ENCODE assay signal across 8 cellular contexts in genomic region chr11:65503923-65504670, GRCh38. TPM values are rescaled to one million over a fixed set of nuclear protein-coding genes. Genes with fewer than 3 reads are reported as not detected.
DNase-seq lines count a peak whose midpoint lies in the region; ATAC-seq and TF ChIP-seq lines count a peak whose summit lies in the region.

No MANE protein-coding gene starts in this region.

- TF ChIP-seq CTCF in stomach (IDR thresholded peaks at IDR 0.05): no peak

- H3K4me3 ChIP-seq in right cardiac atrium (ENCODE audit: low read length) (peak overlapping the region; percentile 95), stomach (peak overlapping the region; percentile 77 to 95 (median 84))

- peak overlapping the region; percentile 71 for H3K27ac ChIP-seq in right cardiac atrium (ENCODE audit: low read length)
- peak overlapping the region; percentile 23 to 99 (median 99) for H3K27ac ChIP-seq in stomach

- TF ChIP-seq POLR2A in stomach (IDR thresholded peaks at IDR 0.05): peak in 2 of 4 donors; percentile 29 to 34

- no peak for TF ChIP-seq EP300 in stomach (IDR thresholded peaks at IDR 0.05)

- peaks cover 47% of the 10 kb centered on the region for H3K4me1 Mint-ChIP-seq in T-helper 2 cell treated with Interferon-gamma antibody and Interleukin-4, amounts not matched to agents 5 μg/mL and 100 μg/mL, for 36 hours (ENCODE audit: low read depth)
- peaks cover 41 to 65% (median 44%) of the 10 kb centered on the region in 3 donors for H3K4me1 Mint-ChIP-seq in T-cell

- H3K4me1 ChIP-seq in right cardiac atrium (ENCODE audit: control insufficient read depth, insufficient read depth, low read length) (no peaks in the 10 kb centered on the region), stomach (peaks cover 32 to 54% (median 49%) of the 10 kb centered on the region in 4 donors)

- peaks cover 5% of the 10 kb centered on the region for H3K27me3 Mint-ChIP-seq in T-helper 2 cell treated with Interferon-gamma antibody and Interleukin-4, amounts not matched to agents 5 μg/mL and 100 μg/mL, for 36 hours (ENCODE audit: low read depth)
- H3K27me3 Mint-ChIP-seq in T-cell: no peaks in the 10 kb centered on the region

- CTCF ChIA-PET in T-cell (lab: Charles Lee): interaction anchor here (0.5 to 1.1 kb wide), 2 partner anchors 27 to 88 kb away, joined by 3 read pairs; no protein-coding TSS in a partner anchor

- no peak for DNase-seq in T-helper 2 cell treated with Interferon-gamma antibody and Interleukin-4, amounts not matched to agents 5 μg/mL and 100 μg/mL, for 36 hours (ENCODE audit: low spot score)
- DNase-seq in T-helper 2 cell (no peak), T-cell (no peak), right cardiac atrium (no peak), stomach (no peak), SIG-M5 (lab: John Stamatoyannopoulos, UW) (no peak), Ammon's horn (ENCODE audit: low spot score) (no peak), activated T-cell treated with anti-CD3 and anti-CD28 coated beads for 4 hours (no peak)

- POLR2A ChIA-PET in T-cell (lab: Charles Lee): interaction anchor here (0.5 to 7.8 kb wide), 11 partner anchors 8 to 780 kb away, joined by 3 to 306 read pairs (median 5); partner anchors contain the start of gene NEAT1 (in 1 of the 2)

- H3K27ac Mint-ChIP-seq in T-helper 2 cell treated with Interferon-gamma antibody and Interleukin-4, amounts not matched to agents 5 μg/mL and 100 μg/mL, for 36 hours: peak overlapping the region; percentile 88
- peak overlapping the region; percentile 53 to 87 for H3K27ac Mint-ChIP-seq in T-cell

- H3K36me3 Mint-ChIP-seq in T-helper 2 cell treated with Interferon-gamma antibody and Interleukin-4, amounts not matched to agents 5 μg/mL and 100 μg/mL, for 36 hours (ENCODE audit: low read depth): no peaks in the 10 kb centered on the region
- H3K36me3 Mint-ChIP-seq in T-cell: peaks cover 32% of the 10 kb centered on the region

- 0% methylated on average over 3 of the region's 3 CpGs for WGBS in right cardiac atrium
- WGBS in stomach, 5 donors: 0 to 2% (median 1%) methylated on average over 3 of the region's 3 CpGs

- ATAC-seq in T-cell (replicated peaks in 1 of 4) (no peak), right cardiac atrium (no peak)

- intact Hi-C loops in right cardiac atrium (cut with DNase I): loop anchor here in 1 of 4 donors (5.0 kb wide), 1 partner anchor 77 kb away; no protein-coding TSS in a partner anchor
- intact Hi-C loops in stomach (cut with DNase I; ENCODE audit: low total_unique reads): loop anchor here (5.0 kb wide), 1 partner anchor 77 kb away; no protein-coding TSS in a partner anchor

- H3K9me3 ChIP-seq in right cardiac atrium (ENCODE audit: control insufficient read depth, low read length): no peaks in the 10 kb centered on the region
- no peaks in the 10 kb centered on the region for H3K9me3 ChIP-seq in stomach

- H3K27me3 ChIP-seq in right cardiac atrium (ENCODE audit: control insufficient read depth, insufficient read depth) (no peaks in the 10 kb centered on the region), stomach (no peaks in the 10 kb centered on the region)

- no peaks in the 10 kb centered on the region for H3K9me3 Mint-ChIP-seq in T-helper 2 cell treated with Interferon-gamma antibody and Interleukin-4, amounts not matched to agents 5 μg/mL and 100 μg/mL, for 36 hours
- H3K9me3 Mint-ChIP-seq in T-cell: no peaks in the 10 kb centered on the region

- H3K36me3 ChIP-seq in stomach: peaks cover 53 to 67% (median 57%) of the 10 kb centered on the region in 4 donors

- no peak overlapping the region for H3K4me3 Mint-ChIP-seq in T-helper 2 cell treated with Interferon-gamma antibody and Interleukin-4, amounts not matched to agents 5 μg/mL and 100 μg/mL, for 36 hours
- no peak overlapping the region for H3K4me3 Mint-ChIP-seq in T-cell

RNA-seq across cellular contexts. Expression of gene MALAT1, which starts 5.3 kb away (rescaled TPM):
- total RNA-seq in T-cell: over 10,000 TPM; 21,382 to 33,585 (median 22,045) TPM
- total RNA-seq in right cardiac atrium: 1,000 to 10,000 TPM; 3,773 to 5,353 (median 5,000) TPM
- 1,948 TPM for polyA plus RNA-seq in right cardiac atrium
- over 10,000 TPM; 11,517 to 39,496 (median 13,707) TPM for total RNA-seq in stomach
- 100 to 1,000 TPM; 124 to 296 (median 126) TPM for polyA plus RNA-seq in stomach

RNA-seq across cellular contexts. Expression of gene SCYL1, which starts 20.8 kb away (rescaled TPM):
- total RNA-seq in T-cell: 10 to 100 TPM; 66.4 to 96.8 (median 76.8) TPM
- 10 to 100 TPM; 59.9 to 65.2 (median 62.8) TPM for total RNA-seq in right cardiac atrium
- 56.6 TPM for polyA plus RNA-seq in right cardiac atrium
- total RNA-seq in stomach: 10 to 100 TPM in 4 of 5 donors, 1 to 10 TPM in 1; 3.5 to 89.0 (median 65.2) TPM
- polyA plus RNA-seq in stomach: 10 to 100 TPM; 65.8 to 94.8 (median 86.1) TPM

RNA-seq across cellular contexts. Expression of gene LTBP3, which starts 54.1 kb away (rescaled TPM):
- total RNA-seq in T-cell: 100 to 1,000 TPM; 200 to 364 (median 284) TPM
- 100 to 1,000 TPM; 128 to 161 (median 140) TPM for total RNA-seq in right cardiac atrium
- 60.2 TPM for polyA plus RNA-seq in right cardiac atrium
- 100 to 1,000 TPM in 4 of 5 donors, 10 to 100 TPM in 1; 35.1 to 452 (median 117) TPM for total RNA-seq in stomach
- 10 to 100 TPM; 26.9 to 58.2 (median 28.7) TPM for polyA plus RNA-seq in stomach
